22 cellular contexts compared by ENCODE assay signal in the genomic region with DNA sequence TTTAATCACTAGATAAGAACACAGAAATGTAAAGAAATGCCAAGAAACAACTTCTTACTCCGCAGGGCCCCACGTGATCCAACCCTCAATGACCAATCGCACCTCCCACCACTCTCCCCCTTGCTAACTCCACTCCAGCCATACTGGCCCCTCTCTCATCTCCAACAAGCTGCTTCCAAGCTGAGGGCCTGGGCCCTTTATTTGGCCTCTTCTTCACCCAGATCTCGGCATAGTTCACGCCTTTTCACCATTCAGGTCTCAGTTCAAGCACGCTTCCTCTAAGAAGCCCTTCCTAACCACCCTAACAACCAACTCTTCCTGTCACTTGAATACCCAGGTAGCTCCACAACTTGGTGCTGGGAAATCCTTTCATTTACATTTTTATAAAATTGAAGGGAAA.
DNase-seq lines count a peak whose midpoint lies in the region; ATAC-seq and TF ChIP-seq lines count a peak whose summit lies in the region.
"Had no signal": no experiment of that assay in that cellular context is flagged by ENCODE, and none has a peak within 500 bp of the region (broad histone marks: within the 10 kb centered on the region; RNA-seq: fewer than 3 reads in every experiment).

No MANE protein-coding gene starts in this region.

- H3K9ac ChIP-seq in GM23248, result no peak overlapping the region
- no peak overlapping the region for H3K9ac ChIP-seq in liver (ENCODE audit: low read depth in 1 of 2, low read length in 2 of 2)
- H3K9ac ChIP-seq in smooth muscle cell (ENCODE audit: low read depth), result no peak overlapping the region
- H3K9ac ChIP-seq: BLaER1 had no signal

- H3K79me2 ChIP-seq in GM23248 (ENCODE audit: insufficient read depth) (peaks cover 43% of the 10 kb centered on the region), smooth muscle cell (ENCODE audit: low read depth) (peaks cover 58% of the 10 kb centered on the region)

- H3K4me1 ChIP-seq in GM23248 (ENCODE audit: insufficient read depth) (peaks cover 19% of the 10 kb centered on the region), esophagus (ENCODE audit: control insufficient read depth in 2 of 2, insufficient read depth in 2 of 2, low read length in 1 of 2) (peaks cover 4 to 5% of the 10 kb centered on the region in 2 donors), liver (ENCODE audit: control insufficient read depth in 4 of 4, insufficient read depth in 4 of 4, low read length in 3 of 4) (peaks cover 14 to 34% (median 24%) of the 10 kb centered on the region in 4 donors), smooth muscle cell (ENCODE audit: low read depth) (peaks cover 17% of the 10 kb centered on the region)
- H3K4me1 ChIP-seq: Peyer's patch had no signal

- H4K20me1 ChIP-seq in GM23248 (ENCODE audit: insufficient read depth) (no peaks in the 10 kb centered on the region), smooth muscle cell (ENCODE audit: low read depth) (no peaks in the 10 kb centered on the region)
- H4K20me1 ChIP-seq: BLaER1 had no signal

- no peak overlapping the region for H3K4me3 ChIP-seq in GM23248
- H3K4me3 ChIP-seq in esophagus (ENCODE audit: low read depth in 1 of 2, low read length in 2 of 2), result no peak overlapping the region
- H3K4me3 ChIP-seq in liver (ENCODE audit: low read depth in 1 of 3, low read length in 3 of 3), result no peak overlapping the region
- no peak overlapping the region for H3K4me3 ChIP-seq in smooth muscle cell
- H3K4me3 ChIP-seq: BLaER1, GM23338, HAP-1, Peyer's patch had no signal

- no peak for ATAC-seq in esophagus mucosa
- ATAC-seq in HG02885 (IDR thresholded peaks at IDR 0.05; ENCODE audit: poor library complexity, unreplicated experiment), result no peak
- ATAC-seq: GM23338 had no signal

- DNase-seq in GM23248 (no peak), smooth muscle cell (lab: John Stamatoyannopoulos, UW; ENCODE audit: unreplicated experiment) (no peak), HPDE6-E6E7 (ENCODE audit: extremely low spot score) (no peak)
- DNase-seq: CD4-positive, alpha-beta T cell; DND-41; Karpas-422; MV-4-11; NCI-H1105 treated with DMSO at 0.1 percent for 48 hours; NCI-H1694; NCI-H2081; NCI-H2171; NCI-H345; NCI-H524; NCI-H774; Peyer's patch had no signal

- no peak for TF ChIP-seq CTCF in liver (IDR thresholded peaks at IDR 0.05; ENCODE audit: low read depth, low read length, missing input control)
- TF ChIP-seq CTCF in smooth muscle cell (IDR thresholded peaks at IDR 0.05; ENCODE audit: borderline replicate concordance, insufficient read depth, poor library complexity, severe bottlenecking), result no peak

- H3F3A ChIP-seq in GM23248 (ENCODE audit: insufficient read depth) (peaks cover 36% of the 10 kb centered on the region), smooth muscle cell (ENCODE audit: low read depth) (peaks cover 20% of the 10 kb centered on the region)

- no peaks in the 10 kb centered on the region; the same call in 1 of the 2 replicates for H3K9me2 ChIP-seq in GM23248 (ENCODE audit: insufficient read depth)

- H2AFZ ChIP-seq in GM23248, result no peak overlapping the region
- no peak overlapping the region for H2AFZ ChIP-seq in smooth muscle cell (ENCODE audit: low read depth)
- H2AFZ ChIP-seq: GM23338 had no signal

- no peaks in the 10 kb centered on the region for H3K9me3 ChIP-seq in GM23248 (ENCODE audit: low read depth)
- H3K9me3 ChIP-seq in esophagus (ENCODE audit: control insufficient read depth in 2 of 2, insufficient read depth in 1 of 2, low read depth in 1 of 2, low read length in 1 of 2), result no peaks in the 10 kb centered on the region
- H3K9me3 ChIP-seq in liver (ENCODE audit: control insufficient read depth in 4 of 4, low read length in 3 of 4), result no peaks in the 10 kb centered on the region
- H3K9me3 ChIP-seq in smooth muscle cell (replicated peaks; ENCODE audit: low read depth), result no peaks in the 10 kb centered on the region
- H3K9me3 ChIP-seq: BLaER1, HAP-1, Peyer's patch had no signal

- H3K36me3 ChIP-seq in GM23248 (ENCODE audit: low read depth) (no peaks in the 10 kb centered on the region), esophagus (ENCODE audit: control insufficient read depth in 2 of 2, insufficient read depth in 2 of 2, low read length in 1 of 2) (no peaks in the 10 kb centered on the region), liver (ENCODE audit: control insufficient read depth in 4 of 4, insufficient read depth in 3 of 4, low read depth in 1 of 4, low read length in 3 of 4) (no peaks in the 10 kb centered on the region), smooth muscle cell (ENCODE audit: low read depth) (no peaks in the 10 kb centered on the region)
- H3K36me3 ChIP-seq: BLaER1, HAP-1, Peyer's patch had no signal

- in situ Hi-C loops in GM23248 (cut with MboI), result no loop called here

- H3K27me3 ChIP-seq in GM23248 (replicated peaks; ENCODE audit: insufficient read depth) (no peaks in the 10 kb centered on the region), esophagus (ENCODE audit: control insufficient read depth in 1 of 2, insufficient read depth in 2 of 2, low read length in 2 of 2) (no peaks in the 10 kb centered on the region), liver (ENCODE audit: control insufficient read depth in 4 of 4, insufficient read depth in 4 of 4, low read length in 3 of 4) (no peaks in the 10 kb centered on the region), smooth muscle cell (ENCODE audit: low read depth) (no peaks in the 10 kb centered on the region)
- H3K27me3 ChIP-seq: BLaER1, Peyer's patch had no signal

- TF ChIP-seq RAD21 in liver (IDR thresholded peaks at IDR 0.05), result no peak

- WGBS in GM23248 (ENCODE audit: low coverage in 1 of 2, low lambda C conversion rate in 2 of 2, missing lambda C conversion rate in 2 of 2), 2 experiments, result 97 to 98% methylated on average over 6 of the region's 6 CpGs
- WGBS in esophagus, 2 donors, result 79 to 84% methylated on average over 6 of the region's 6 CpGs
- 98% methylated on average over 6 of the region's 6 CpGs for WGBS in liver
- WGBS in smooth muscle cell (ENCODE audit: low lambda C conversion rate), result 91% methylated on average over 6 of the region's 6 CpGs

- H3K4me2 ChIP-seq in GM23248 (ENCODE audit: unreplicated experiment) (no peak overlapping the region), smooth muscle cell (no peak overlapping the region)
- H3K4me2 ChIP-seq: BLaER1, GM23338 had no signal

- peak overlapping the region; percentile 60 for H3K27ac ChIP-seq in GM23248
- H3K27ac ChIP-seq in esophagus (ENCODE audit: low read depth in 2 of 2, low read length in 1 of 2), result peak overlapping the region; percentile 11 to 37
- H3K27ac ChIP-seq in liver (ENCODE audit: low read depth in 1 of 2, low read length in 2 of 2), result peak overlapping the region; percentile 75 to 76
- peak overlapping the region; percentile 19 for H3K27ac ChIP-seq in smooth muscle cell (ENCODE audit: low read depth)
- H3K27ac ChIP-seq: BLaER1, Peyer's patch had no signal

TF ChIP-seq in liver, 16 proteins besides CTCF, POLR2A, EP300 and RAD21 (continues in another document):
- TF ChIP-seq EGR1 (IDR thresholded peaks at IDR 0.05; ENCODE audit: low read depth in 2 of 2), result no peak
- TF ChIP-seq, protein P1, sequence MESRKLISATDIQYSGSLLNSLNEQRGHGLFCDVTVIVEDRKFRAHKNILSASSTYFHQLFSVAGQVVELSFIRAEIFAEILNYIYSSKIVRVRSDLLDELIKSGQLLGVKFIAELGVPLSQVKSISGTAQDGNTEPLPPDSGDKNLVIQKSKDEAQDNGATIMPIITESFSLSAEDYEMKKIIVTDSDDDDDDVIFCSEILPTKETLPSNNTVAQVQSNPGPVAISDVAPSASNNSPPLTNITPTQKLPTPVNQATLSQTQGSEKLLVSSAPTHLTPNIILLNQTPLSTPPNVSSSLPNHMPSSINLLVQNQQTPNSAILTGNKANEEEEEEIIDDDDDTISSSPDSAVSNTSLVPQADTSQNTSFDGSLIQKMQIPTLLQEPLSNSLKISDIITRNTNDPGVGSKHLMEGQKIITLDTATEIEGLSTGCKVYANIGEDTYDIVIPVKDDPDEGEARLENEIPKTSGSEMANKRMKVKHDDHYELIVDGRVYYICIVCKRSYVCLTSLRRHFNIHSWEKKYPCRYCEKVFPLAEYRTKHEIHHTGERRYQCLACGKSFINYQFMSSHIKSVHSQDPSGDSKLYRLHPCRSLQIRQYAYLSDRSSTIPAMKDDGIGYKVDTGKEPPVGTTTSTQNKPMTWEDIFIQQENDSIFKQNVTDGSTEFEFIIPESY (IDR thresholded peaks at IDR 0.05), result no peak
- no peak for TF ChIP-seq SP1 (IDR thresholded peaks at IDR 0.05)
- TF ChIP-seq, protein P2, sequence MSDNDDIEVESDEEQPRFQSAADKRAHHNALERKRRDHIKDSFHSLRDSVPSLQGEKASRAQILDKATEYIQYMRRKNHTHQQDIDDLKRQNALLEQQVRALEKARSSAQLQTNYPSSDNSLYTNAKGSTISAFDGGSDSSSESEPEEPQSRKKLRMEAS (IDR thresholded peaks at IDR 0.05), result no peak
- TF ChIP-seq RXRA (IDR thresholded peaks at IDR 0.05), result no peak
- TF ChIP-seq NR2F2 (IDR thresholded peaks at IDR 0.05), result no peak
- TF ChIP-seq TAF1 (conservative IDR thresholded peaks at IDR 0.05), result no peak
- TF ChIP-seq HNF4A (conservative IDR thresholded peaks at IDR 0.05), result no peak
- TF ChIP-seq, protein P3, sequence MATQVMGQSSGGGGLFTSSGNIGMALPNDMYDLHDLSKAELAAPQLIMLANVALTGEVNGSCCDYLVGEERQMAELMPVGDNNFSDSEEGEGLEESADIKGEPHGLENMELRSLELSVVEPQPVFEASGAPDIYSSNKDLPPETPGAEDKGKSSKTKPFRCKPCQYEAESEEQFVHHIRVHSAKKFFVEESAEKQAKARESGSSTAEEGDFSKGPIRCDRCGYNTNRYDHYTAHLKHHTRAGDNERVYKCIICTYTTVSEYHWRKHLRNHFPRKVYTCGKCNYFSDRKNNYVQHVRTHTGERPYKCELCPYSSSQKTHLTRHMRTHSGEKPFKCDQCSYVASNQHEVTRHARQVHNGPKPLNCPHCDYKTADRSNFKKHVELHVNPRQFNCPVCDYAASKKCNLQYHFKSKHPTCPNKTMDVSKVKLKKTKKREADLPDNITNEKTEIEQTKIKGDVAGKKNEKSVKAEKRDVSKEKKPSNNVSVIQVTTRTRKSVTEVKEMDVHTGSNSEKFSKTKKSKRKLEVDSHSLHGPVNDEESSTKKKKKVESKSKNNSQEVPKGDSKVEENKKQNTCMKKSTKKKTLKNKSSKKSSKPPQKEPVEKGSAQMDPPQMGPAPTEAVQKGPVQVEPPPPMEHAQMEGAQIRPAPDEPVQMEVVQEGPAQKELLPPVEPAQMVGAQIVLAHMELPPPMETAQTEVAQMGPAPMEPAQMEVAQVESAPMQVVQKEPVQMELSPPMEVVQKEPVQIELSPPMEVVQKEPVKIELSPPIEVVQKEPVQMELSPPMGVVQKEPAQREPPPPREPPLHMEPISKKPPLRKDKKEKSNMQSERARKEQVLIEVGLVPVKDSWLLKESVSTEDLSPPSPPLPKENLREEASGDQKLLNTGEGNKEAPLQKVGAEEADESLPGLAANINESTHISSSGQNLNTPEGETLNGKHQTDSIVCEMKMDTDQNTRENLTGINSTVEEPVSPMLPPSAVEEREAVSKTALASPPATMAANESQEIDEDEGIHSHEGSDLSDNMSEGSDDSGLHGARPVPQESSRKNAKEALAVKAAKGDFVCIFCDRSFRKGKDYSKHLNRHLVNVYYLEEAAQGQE (IDR thresholded peaks at IDR 0.05), result no peak
- TF ChIP-seq YY1 (IDR thresholded peaks at IDR 0.05), result no peak
- TF ChIP-seq GABPA (IDR thresholded peaks at IDR 0.05 in 1 of 2, conservative IDR thresholded peaks at IDR 0.05 in 1 of 2), result no peak

Comparison
In these comparisons a context has a peak if more than half of its experiments do, and no peak if none do; other contexts are left out.
1. H3K27ac ChIP-seq: peak in every context shown above with its lines; median percentile 76 in liver; 60 in GM23248; 24 in esophagus; 19 in smooth muscle cell.